Comparison of ENCODE assay signal across 16 cellular contexts in the genomic region with DNA sequence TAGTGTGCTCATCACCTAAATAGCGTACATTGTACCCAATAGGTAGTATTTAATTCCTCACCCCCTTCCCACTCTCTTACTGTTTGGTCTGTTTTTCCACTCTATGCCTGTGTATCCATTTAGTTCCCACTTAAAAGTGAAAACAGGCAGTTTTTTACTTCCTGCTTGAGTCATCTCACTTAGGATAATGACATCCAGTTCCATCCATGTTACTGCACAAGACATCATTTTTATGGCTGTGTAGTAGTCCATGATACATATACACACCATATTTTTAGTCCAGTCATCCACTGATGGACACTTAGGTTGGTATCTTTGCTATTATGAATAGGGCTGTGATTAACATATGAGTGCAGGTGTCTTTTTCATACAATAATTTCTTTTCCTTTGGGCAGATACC. TPM values are rescaled to one million over a fixed set of nuclear protein-coding genes. Genes with fewer than 3 reads are reported as not detected.
DNase-seq lines count a peak whose midpoint lies in the region; ATAC-seq and TF ChIP-seq lines count a peak whose summit lies in the region.
"Had no signal": no experiment of that assay in that cellular context is flagged by ENCODE, and none has a peak within 500 bp of the region (broad histone marks: within the 10 kb centered on the region; RNA-seq: fewer than 3 reads in every experiment).

No MANE protein-coding gene starts in this region.

- TF ChIP-seq CTCF in CD8-positive, alpha-beta T cell (IDR thresholded peaks at IDR 0.05), result no peak

- no peaks in the 10 kb centered on the region for H3K9me2 ChIP-seq in GM23248 (ENCODE audit: insufficient read depth)

- in situ Hi-C loops in GM23248 (cut with MboI), result loop anchor here (25.0 kb wide), 1 partner anchor 244 kb away; no protein-coding TSS in a partner anchor

- ATAC-seq in CD8-positive, alpha-beta T cell, result no peak
- ATAC-seq in activated naive CD8-positive, alpha-beta T cell treated with anti-CD3 and anti-CD28 coated beads, Interleukin-2, amount 50 U/mL, for 24 hours, result no peak
- ATAC-seq in naive B cell (ENCODE audit: low read depth in 2 of 2), result no peak

- no peak for DNase-seq in CD8-positive, alpha-beta T cell
- peak; percentile 43 for DNase-seq in GM23248
- no peak for DNase-seq in activated naive CD8-positive, alpha-beta T cell treated with anti-CD3 and anti-CD28 coated beads, Interleukin-2, amount 50 U/mL, for 24 hours
- DNase-seq in naive B cell, result no peak
- DNase-seq in activated CD4-positive, CD25-positive, alpha-beta regulatory T cell treated with anti-CD3 and anti-CD28 coated beads, Interleukin-2, amount 50 U/mL, for 72 hours, result no peak
- DNase-seq in NCI-H345 (lab: John Stamatoyannopoulos, UW), result no peak
- no peak for DNase-seq in mucosa of gallbladder (ENCODE audit: low spot score)
- DNase-seq: activated CD4-positive, alpha-beta T cell treated with anti-CD3 and anti-CD28 coated beads, Interleukin-2, amount 10 ng/mL, durations not matched to agents 24 days and 14 days; activated gamma-delta T cell; cerebellar nuclear complex; head of caudate nucleus; NCI-H187 treated with DMSO at 0.1 percent for 48 hours; NCI-H748 treated with DMSO at 0.1 percent for 48 hours; nephron progenitor cell; uterus had no signal

- H3K36me3 Mint-ChIP-seq in CD8-positive, alpha-beta T cell, result peaks cover 50% of the 10 kb centered on the region
- H3K36me3 Mint-ChIP-seq in activated naive CD8-positive, alpha-beta T cell treated with anti-CD3 and anti-CD28 coated beads, Interleukin-2, amount 50 U/mL, for 24 hours (ENCODE audit: low read depth), result peaks cover 11% of the 10 kb centered on the region
- peaks cover 0 to 5% of the 10 kb centered on the region in 2 donors for H3K36me3 Mint-ChIP-seq in naive B cell

- H3K36me3 ChIP-seq in CD8-positive, alpha-beta T cell (ENCODE audit: insufficient read depth, low read length), result peaks cover 14% of the 10 kb centered on the region
- H3K36me3 ChIP-seq in GM23248 (ENCODE audit: low read depth), result peaks cover 25% of the 10 kb centered on the region
- H3K36me3 ChIP-seq: uterus had no signal

- H3K9ac ChIP-seq in GM23248, result no peak overlapping the region

- peaks cover 100% of the 10 kb centered on the region for H3K79me2 ChIP-seq in GM23248 (ENCODE audit: insufficient read depth)

- H3K4me3 Mint-ChIP-seq in CD8-positive, alpha-beta T cell, result peak overlapping the region; percentile 69
- H3K4me3 Mint-ChIP-seq in activated naive CD8-positive, alpha-beta T cell treated with anti-CD3 and anti-CD28 coated beads, Interleukin-2, amount 50 U/mL, for 24 hours, result peak overlapping the region; percentile 35
- H3K4me3 Mint-ChIP-seq in naive B cell, result peak overlapping the region in 5 of 8 donors; percentile 22 to 89 (median 70)
- H3K4me3 Mint-ChIP-seq: activated CD4-positive, alpha-beta T cell treated with anti-CD3 and anti-CD28 coated beads, Interleukin-2, amount 10 ng/mL, durations not matched to agents 24 days and 14 days; CD14-positive monocyte; nephron progenitor cell had no signal

- no peak overlapping the region for H3K27ac ChIP-seq in CD8-positive, alpha-beta T cell (ENCODE audit: low read depth, low read length)
- H3K27ac ChIP-seq in GM23248, result peak overlapping the region; percentile 66
- H3K27ac ChIP-seq: uterus had no signal

- H3K4me1 ChIP-seq in CD8-positive, alpha-beta T cell (ENCODE audit: insufficient read depth, low read length), result peaks cover 85% of the 10 kb centered on the region
- peaks cover 58% of the 10 kb centered on the region for H3K4me1 ChIP-seq in GM23248 (ENCODE audit: insufficient read depth)
- H3K4me1 ChIP-seq: uterus had no signal

- H3K27me3 Mint-ChIP-seq in CD8-positive, alpha-beta T cell (ENCODE audit: low read depth), result no peaks in the 10 kb centered on the region
- H3K27me3 Mint-ChIP-seq in activated naive CD8-positive, alpha-beta T cell treated with anti-CD3 and anti-CD28 coated beads, Interleukin-2, amount 50 U/mL, for 24 hours, result no peaks in the 10 kb centered on the region
- no peaks in the 10 kb centered on the region for H3K27me3 Mint-ChIP-seq in naive B cell
- H3K27me3 Mint-ChIP-seq: activated CD4-positive, alpha-beta T cell treated with anti-CD3 and anti-CD28 coated beads, Interleukin-2, amount 10 ng/mL, durations not matched to agents 24 days and 14 days had no signal

- H3K9me3 Mint-ChIP-seq in CD8-positive, alpha-beta T cell, result no peaks in the 10 kb centered on the region
- H3K9me3 Mint-ChIP-seq in activated naive CD8-positive, alpha-beta T cell treated with anti-CD3 and anti-CD28 coated beads, Interleukin-2, amount 50 U/mL, for 24 hours, result no peaks in the 10 kb centered on the region
- H3K9me3 Mint-ChIP-seq in naive B cell, result peaks cover 0 to 2% (median 0%) of the 10 kb centered on the region in 7 donors
- H3K9me3 Mint-ChIP-seq: CD14-positive monocyte, nephron progenitor cell had no signal

- peak overlapping the region; percentile 83 for H3K27ac Mint-ChIP-seq in CD8-positive, alpha-beta T cell
- H3K27ac Mint-ChIP-seq in activated naive CD8-positive, alpha-beta T cell treated with anti-CD3 and anti-CD28 coated beads, Interleukin-2, amount 50 U/mL, for 24 hours, result peak overlapping the region; percentile 61
- peak overlapping the region in 3 of 6 donors; percentile 39 to 98 (median 93) for H3K27ac Mint-ChIP-seq in naive B cell
- H3K27ac Mint-ChIP-seq: nephron progenitor cell had no signal

- POLR2A ChIA-PET in CD8-positive, alpha-beta T cell (lab: Charles Lee), result interaction anchor here (0.7 to 1.4 kb wide), 3 partner anchors 9 to 1284 kb away, joined by 3 to 7 read pairs (median 4); no protein-coding TSS in a partner anchor

- H3K9me3 ChIP-seq in CD8-positive, alpha-beta T cell (ENCODE audit: low read length), result no peaks in the 10 kb centered on the region
- no peaks in the 10 kb centered on the region for H3K9me3 ChIP-seq in GM23248 (ENCODE audit: low read depth)
- H3K9me3 ChIP-seq: uterus had no signal

- H3K27me3 ChIP-seq in CD8-positive, alpha-beta T cell (ENCODE audit: insufficient read depth, low read length), result no peaks in the 10 kb centered on the region
- H3K27me3 ChIP-seq in GM23248 (replicated peaks; ENCODE audit: insufficient read depth), result no peaks in the 10 kb centered on the region
- H3K27me3 ChIP-seq: uterus had no signal

- CTCF ChIA-PET in CD8-positive, alpha-beta T cell (lab: Charles Lee), result interaction anchor here (0.9 to 1.7 kb wide), 4 partner anchors 11 to 207 kb away, joined by 3 to 10 read pairs (median 3); a partner anchor contains a TSS

- H3K4me3 ChIP-seq in CD8-positive, alpha-beta T cell (ENCODE audit: low read depth, low read length), result peak overlapping the region; percentile 8
- no peak overlapping the region for H3K4me3 ChIP-seq in GM23248
- H3K4me3 ChIP-seq: uterus had no signal

- H3F3A ChIP-seq in GM23248 (ENCODE audit: insufficient read depth), result peaks cover 71% of the 10 kb centered on the region

- no peak overlapping the region for H2AFZ ChIP-seq in GM23248

- H3K4me2 ChIP-seq in GM23248 (ENCODE audit: unreplicated experiment), result no peak overlapping the region

- H3K4me1 Mint-ChIP-seq in CD8-positive, alpha-beta T cell (ENCODE audit: low read depth), result peaks cover 81% of the 10 kb centered on the region
- H3K4me1 Mint-ChIP-seq in activated naive CD8-positive, alpha-beta T cell treated with anti-CD3 and anti-CD28 coated beads, Interleukin-2, amount 50 U/mL, for 24 hours, result peaks cover 86% of the 10 kb centered on the region
- H3K4me1 Mint-ChIP-seq in naive B cell, result peaks cover 63 to 77% (median 73%) of the 10 kb centered on the region in 3 donors

- intact Hi-C loops in CD8-positive, alpha-beta T cell (cut with DNase I, micrococcal nuclease), result loop anchor here (1.0 to 5.0 kb wide), 2 partner anchors 10 to 34 kb away; no protein-coding TSS in a partner anchor

- H4K20me1 ChIP-seq in GM23248 (ENCODE audit: insufficient read depth), result peaks cover 29% of the 10 kb centered on the region

- 96 to 100% methylated on average over 1 of the region's 1 CpG for WGBS in GM23248 (ENCODE audit: low coverage in 1 of 2, low lambda C conversion rate in 2 of 2, missing lambda C conversion rate in 2 of 2), 2 experiments

RNA-seq across cellular contexts. Expression of a gene that starts 10.1 kb away (rescaled TPM):
- 100 to 1,000 TPM; 301 to 311 TPM for total RNA-seq in CD8-positive, alpha-beta T cell
- total RNA-seq in GM23248 (2014; rRNA removed; shearing (Covaris generic)), result 132 and 137 TPM in 2 replicates
- 102 TPM in 2 replicates for polyA plus RNA-seq in GM23248 (2016; fragmentation: Nextera tagmentation; extraction: Ambion mirVana)
- 100 to 1,000 TPM; 263 to 424 (median 353) TPM for polyA plus RNA-seq in naive B cell (ENCODE audit: low read depth in 6 of 6)
- total RNA-seq in mucosa of gallbladder, result 16.1 TPM
